In genomic region chr7:42645906-42646305, GRCh38 we compare ENCODE assay signal across 23 cellular contexts.
A peak's percentile ranks its signal among the peaks of the same experiment; 100 is the strongest.
DNase-seq lines count a peak whose midpoint lies in the region; ATAC-seq and TF ChIP-seq lines count a peak whose summit lies in the region.
"Had no signal": no experiment of that assay in that cellular context is flagged by ENCODE, and none has a peak within 500 bp of the region (broad histone marks: within the 10 kb centered on the region; RNA-seq: fewer than 3 reads in every experiment).

No MANE protein-coding gene starts in this region.

- H3K4me2 ChIP-seq in smooth muscle cell, result no peak overlapping the region

- H3K36me3 ChIP-seq in smooth muscle cell (ENCODE audit: low read depth) (no peaks in the 10 kb centered on the region), aorta (ENCODE audit: control insufficient read depth in 1 of 2, insufficient read depth in 2 of 2, low read length in 1 of 2) (no peaks in the 10 kb centered on the region)
- H3K36me3 ChIP-seq: HAP-1, SJSA1, tibial artery had no signal

- H4K20me1 ChIP-seq in smooth muscle cell (ENCODE audit: low read depth), result no peaks in the 10 kb centered on the region

- H3K9me3 ChIP-seq in smooth muscle cell (replicated peaks; ENCODE audit: low read depth) (no peaks in the 10 kb centered on the region), aorta (ENCODE audit: control insufficient read depth, low read length) (no peaks in the 10 kb centered on the region)
- H3K9me3 ChIP-seq: HAP-1, SJSA1, tibial artery had no signal

- no peak for ATAC-seq in aorta (ENCODE audit: low FRiP score)
- ATAC-seq in HG03460 (IDR thresholded peaks at IDR 0.05; ENCODE audit: unreplicated experiment), result no peak
- ATAC-seq: activated CD8-positive, alpha-beta T cell treated with anti-CD3 and anti-CD28 coated beads for 36 hours; CD8-positive, alpha-beta T cell; esophagus mucosa; stimulated activated naive CD8-positive, alpha-beta T cell treated with anti-CD3 and anti-CD28 coated beads, Interleukin-15, amount 100 ng/mL, for 72 hours had no signal

- H3F3A ChIP-seq in smooth muscle cell (ENCODE audit: low read depth), result no peaks in the 10 kb centered on the region

- 91% methylated on average over 3 of the region's 3 CpGs for WGBS in smooth muscle cell (ENCODE audit: low lambda C conversion rate)
- 67 to 73% methylated on average over 3 of the region's 3 CpGs for WGBS in aorta, 2 donors

- H2AFZ ChIP-seq in smooth muscle cell (ENCODE audit: low read depth), result no peak overlapping the region

- CTCF ChIA-PET in RWPE1 (lab: Yijun Ruan, JAX), result interaction anchor here (1.1 kb wide), 1 partner anchor 45 kb away, joined by 3 read pairs; no protein-coding TSS in a partner anchor

- POLR2A ChIA-PET in RWPE1 (lab: Yijun Ruan, JAX; ENCODE audit: low non-redundant PET), result no interaction called here

- no peak overlapping the region for H3K9ac ChIP-seq in smooth muscle cell (ENCODE audit: low read depth)

- no peak overlapping the region for H3K4me3 ChIP-seq in epithelial cell of esophagus (ENCODE audit: low read length)
- no peak overlapping the region for H3K4me3 ChIP-seq in smooth muscle cell
- H3K4me3 ChIP-seq in aorta (ENCODE audit: low read length in 2 of 2), result no peak overlapping the region
- H3K4me3 ChIP-seq: HAP-1, SJSA1, tibial artery had no signal

- no peak for TF ChIP-seq CTCF in RWPE1 (conservative IDR thresholded peaks at IDR 0.05; ENCODE audit: low read depth)
- TF ChIP-seq CTCF in epithelial cell of esophagus (IDR thresholded peaks at IDR 0.05; ENCODE audit: insufficient read depth, low read depth, low read length, missing control alignments), result peak; percentile 26
- peak; percentile 9 for TF ChIP-seq CTCF in smooth muscle cell (IDR thresholded peaks at IDR 0.05; ENCODE audit: borderline replicate concordance, insufficient read depth, poor library complexity, severe bottlenecking)

- H3K79me2 ChIP-seq in smooth muscle cell (ENCODE audit: low read depth), result no peaks in the 10 kb centered on the region

- DNase-seq in HCEC 1CT, result peak; percentile 27
- peak; percentile 7 for DNase-seq in RWPE1 (ENCODE audit: low spot score)
- DNase-seq in epithelial cell of esophagus (ENCODE audit: low read depth), result peak; percentile 62
- no peak for DNase-seq in smooth muscle cell (lab: John Stamatoyannopoulos, UW; ENCODE audit: unreplicated experiment)
- no peak for DNase-seq in aorta
- DNase-seq in SKM-1 treated with dmso at 0.1 percent for 144 hours (lab: John Stamatoyannopoulos, UW; ENCODE audit: unreplicated experiment), result no peak
- DNase-seq: activated CD4-positive, alpha-beta T cell treated with anti-CD3 and anti-CD28 coated beads for 1 hour; activated CD8-positive, alpha-beta T cell treated with anti-CD3 and anti-CD28 coated beads for 36 hours; activated effector memory CD4-positive, alpha-beta T cell treated with Interleukin-2 at 50 U/mL for 16 hours; activated naive CD8-positive, alpha-beta T cell treated with anti-CD3 and anti-CD28 coated beads, Interleukin-2, amount 10 ng/mL, durations not matched to agents 7 days and 5 days; AML-193; CD8-positive, alpha-beta T cell; DMS153; effector CD4-positive, alpha-beta T cell; NCI-H1436; NCI-H446 treated with DMSO at 0.1 percent for 48 hours; OCI-M1; stimulated activated naive CD8-positive, alpha-beta T cell treated with anti-CD3 and anti-CD28 coated beads, Interleukin-15, amount 100 ng/mL, for 72 hours; tibial artery had no signal

- intact Hi-C loops in aorta (cut with DNase I), result no loop called here

- H3K27me3 ChIP-seq in smooth muscle cell (ENCODE audit: low read depth) (no peaks in the 10 kb centered on the region), aorta (ENCODE audit: control insufficient read depth in 1 of 2, insufficient read depth in 2 of 2, low read length in 1 of 2) (no peaks in the 10 kb centered on the region)
- H3K27me3 ChIP-seq: SJSA1, tibial artery had no signal

- H3K4me1 ChIP-seq in smooth muscle cell (ENCODE audit: low read depth), result no peaks in the 10 kb centered on the region
- H3K4me1 ChIP-seq in aorta (ENCODE audit: control insufficient read depth in 1 of 2, insufficient read depth in 2 of 2, low read length in 2 of 2), result no peaks in the 10 kb centered on the region
- H3K4me1 ChIP-seq: HAP-1, SJSA1, tibial artery had no signal

- no peak overlapping the region for H3K27ac ChIP-seq in RWPE1
- H3K27ac ChIP-seq in smooth muscle cell (ENCODE audit: low read depth), result no peak overlapping the region
- H3K27ac ChIP-seq in aorta (ENCODE audit: low read depth in 1 of 2, low read length in 2 of 2), result no peak overlapping the region
- H3K27ac ChIP-seq: SJSA1, tibial artery had no signal

Comparison
In these comparisons a context has a peak if more than half of its experiments do, and no peak if none do; other contexts are left out.
1. DNase-seq: peak in HCEC 1CT (single experiment), RWPE1 (single experiment) and epithelial cell of esophagus (single experiment); none in smooth muscle cell (single experiment), aorta (0 of 2) and SKM-1 treated with dmso at 0.1 percent for 144 hours (single experiment).